In genomic region chr9:86948153-86948929, GRCh38 we compare ENCODE assay signal across 8 cellular contexts. TPM values are rescaled to one million over a fixed set of nuclear protein-coding genes. Genes with fewer than 3 reads are reported as not detected.
DNase-seq lines count a peak whose midpoint lies in the region; ATAC-seq and TF ChIP-seq lines count a peak whose summit lies in the region.

No MANE protein-coding gene starts in this region.

- H3K9me2 ChIP-seq in DOHH2 (replicated peaks; ENCODE audit: control insufficient read depth, low read length), result no peaks in the 10 kb centered on the region; the same call in 1 of the 2 replicates

- H3K9me3 ChIP-seq in DOHH2 (ENCODE audit: control insufficient read depth, insufficient read depth, low read length) (no peaks in the 10 kb centered on the region), adrenal gland (replicated peaks in 1 of 3) (no peaks in the 10 kb centered on the region), left ventricle myocardium inferior (replicated peaks) (no peaks in the 10 kb centered on the region), upper lobe of right lung (no peaks in the 10 kb centered on the region)

- H3K27me3 Mint-ChIP-seq in IgD-negative memory B cell (peaks cover 10% of the 10 kb centered on the region), progenitor cell of endocrine pancreas (peaks cover 43% of the 10 kb centered on the region)

- H3K4me3 ChIP-seq in DOHH2 (ENCODE audit: low read length) (peak overlapping the region; percentile 73), adrenal gland (peak overlapping the region in 2 of 4 donors; percentile 83 to 91), left ventricle myocardium inferior (peak overlapping the region; percentile 91), upper lobe of right lung (peak overlapping the region; percentile 79)

- peak in 1 of 2 donors; percentile 12 for TF ChIP-seq POLR2A in adrenal gland (IDR thresholded peaks at IDR 0.05)

- peaks cover 0 to 3% (median 2%) of the 10 kb centered on the region in 3 donors for H3K9me3 Mint-ChIP-seq in IgD-negative memory B cell
- peaks cover 5% of the 10 kb centered on the region for H3K9me3 Mint-ChIP-seq in progenitor cell of endocrine pancreas (ENCODE audit: low read depth)

- 0 to 1% (median 0%) methylated on average over 29 to 35 of the region's 35 CpGs for WGBS in adrenal gland, 4 donors

- peak; percentile 69 for TF ChIP-seq CTCF in DOHH2 (IDR thresholded peaks at IDR 0.05; ENCODE audit: low read depth, low read length, poor library complexity, severe bottlenecking)
- peak; percentile 76 to 88 (median 86) for TF ChIP-seq CTCF in adrenal gland (IDR thresholded peaks at IDR 0.05)
- peak; percentile 95 for TF ChIP-seq CTCF in left ventricle myocardium inferior (IDR thresholded peaks at IDR 0.05; ENCODE audit: borderline replicate concordance)
- TF ChIP-seq CTCF in progenitor cell of endocrine pancreas (IDR thresholded peaks at IDR 0.05; ENCODE audit: unreplicated experiment), result peak; percentile 86
- TF ChIP-seq CTCF in upper lobe of right lung (IDR thresholded peaks at IDR 0.05), result peak; percentile 92

- ATAC-seq in GM21619 (IDR thresholded peaks at IDR 0.05; ENCODE audit: unreplicated experiment) (peak; percentile 71), upper lobe of right lung (peak; percentile 76)

- H3K4me1 Mint-ChIP-seq in IgD-negative memory B cell, result peaks cover 5 to 12% (median 9%) of the 10 kb centered on the region in 3 donors
- peaks cover 19% of the 10 kb centered on the region for H3K4me1 Mint-ChIP-seq in progenitor cell of endocrine pancreas (ENCODE audit: low read depth)

- peaks cover 7% of the 10 kb centered on the region for H3K4me1 ChIP-seq in DOHH2 (ENCODE audit: control insufficient read depth, low read length)
- H3K4me1 ChIP-seq in adrenal gland (replicated peaks in 1 of 2), result peaks cover 5 to 23% of the 10 kb centered on the region in 2 donors
- H3K4me1 ChIP-seq in left ventricle myocardium inferior, result peaks cover 37% of the 10 kb centered on the region
- H3K4me1 ChIP-seq in upper lobe of right lung, result peaks cover 5% of the 10 kb centered on the region

- H3F3A ChIP-seq in DOHH2 (ENCODE audit: control insufficient read depth, insufficient read depth), result no peaks in the 10 kb centered on the region

- peak overlapping the region; percentile 78 for H3K4me2 ChIP-seq in DOHH2 (ENCODE audit: low read length)

- no peak overlapping the region for H3K27ac ChIP-seq in DOHH2 (ENCODE audit: low read depth, low read length)
- H3K27ac ChIP-seq in adrenal gland, result peak overlapping the region in 4 of 5 donors; percentile 45 to 93 (median 73)
- H3K27ac ChIP-seq in left ventricle myocardium inferior (replicated peaks), result peak overlapping the region; percentile 97
- peak overlapping the region; percentile 56 for H3K27ac ChIP-seq in upper lobe of right lung

- DNase-seq in SW 1271 (lab: John Stamatoyannopoulos, UW) (peak; percentile 53 to 74), adrenal gland (peak; percentile 77 to 88 (median 80)), left ventricle myocardium inferior (peak; percentile 83), progenitor cell of endocrine pancreas (ENCODE audit: low spot score, unreplicated experiment) (peak; percentile 54), upper lobe of right lung (peak; percentile 83)

- intact Hi-C loops in adrenal gland (cut with DNase I) (loop anchor here in 1 of 2 donors (5.0 kb wide), 1 partner anchor 596 kb away; the partner anchor contains the start of gene TUT7), left ventricle myocardium inferior (cut with micrococcal nuclease) (no loop called here), upper lobe of right lung (cut with DNase I) (no loop called here)

- no peaks in the 10 kb centered on the region for H4K20me1 ChIP-seq in DOHH2 (ENCODE audit: control insufficient read depth, insufficient read depth, low read depth, low read length)

- H3K27ac Mint-ChIP-seq in IgD-negative memory B cell (peak overlapping the region in 2 of 3 donors; percentile 29 to 72), progenitor cell of endocrine pancreas (peak overlapping the region; percentile 73)

- H3K36me3 ChIP-seq in DOHH2 (ENCODE audit: control insufficient read depth, low read length) (no peaks in the 10 kb centered on the region), adrenal gland (replicated peaks in 1 of 2) (no peaks in the 10 kb centered on the region), left ventricle myocardium inferior (no peaks in the 10 kb centered on the region), upper lobe of right lung (no peaks in the 10 kb centered on the region)

- H3K36me3 Mint-ChIP-seq in IgD-negative memory B cell, result peaks cover 2% of the 10 kb centered on the region
- no peaks in the 10 kb centered on the region for H3K36me3 Mint-ChIP-seq in progenitor cell of endocrine pancreas (ENCODE audit: insufficient read depth)

- H3K79me2 ChIP-seq in DOHH2 (ENCODE audit: control insufficient read depth, low read length), result no peaks in the 10 kb centered on the region

- peaks cover 14% of the 10 kb centered on the region for H3K27me3 ChIP-seq in DOHH2 (ENCODE audit: control insufficient read depth, low read length)
- H3K27me3 ChIP-seq in adrenal gland, result no peaks in the 10 kb centered on the region
- H3K27me3 ChIP-seq in left ventricle myocardium inferior (ENCODE audit: low read depth), result no peaks in the 10 kb centered on the region
- peaks cover 11% of the 10 kb centered on the region for H3K27me3 ChIP-seq in upper lobe of right lung

- peak overlapping the region; percentile 78 to 97 (median 90) for H3K4me3 Mint-ChIP-seq in IgD-negative memory B cell
- peak overlapping the region; percentile 76 for H3K4me3 Mint-ChIP-seq in progenitor cell of endocrine pancreas (ENCODE audit: low read depth)

RNA-seq across cellular contexts. Expression of gene GAS1, which starts 1.0 kb away (rescaled TPM):
- 0.26 TPM for polyA plus RNA-seq in IgD-negative memory B cell
- total RNA-seq in adrenal gland, result 10 to 100 TPM in 6 of 8 donors, 1 to 10 TPM in 2; 4.7 to 49.0 (median 18.0) TPM
- polyA plus RNA-seq in adrenal gland, result 1 to 10 TPM; 4.4 to 7.9 (median 7.3) TPM
- total RNA-seq in left ventricle myocardium inferior, result 11.0 TPM
- 4.0 and 5.6 TPM in 2 replicates for total RNA-seq in progenitor cell of endocrine pancreas
- total RNA-seq in upper lobe of right lung, result 16.8 TPM
